ENCODE assay signal across 2 cellular contexts in the genomic region with DNA sequence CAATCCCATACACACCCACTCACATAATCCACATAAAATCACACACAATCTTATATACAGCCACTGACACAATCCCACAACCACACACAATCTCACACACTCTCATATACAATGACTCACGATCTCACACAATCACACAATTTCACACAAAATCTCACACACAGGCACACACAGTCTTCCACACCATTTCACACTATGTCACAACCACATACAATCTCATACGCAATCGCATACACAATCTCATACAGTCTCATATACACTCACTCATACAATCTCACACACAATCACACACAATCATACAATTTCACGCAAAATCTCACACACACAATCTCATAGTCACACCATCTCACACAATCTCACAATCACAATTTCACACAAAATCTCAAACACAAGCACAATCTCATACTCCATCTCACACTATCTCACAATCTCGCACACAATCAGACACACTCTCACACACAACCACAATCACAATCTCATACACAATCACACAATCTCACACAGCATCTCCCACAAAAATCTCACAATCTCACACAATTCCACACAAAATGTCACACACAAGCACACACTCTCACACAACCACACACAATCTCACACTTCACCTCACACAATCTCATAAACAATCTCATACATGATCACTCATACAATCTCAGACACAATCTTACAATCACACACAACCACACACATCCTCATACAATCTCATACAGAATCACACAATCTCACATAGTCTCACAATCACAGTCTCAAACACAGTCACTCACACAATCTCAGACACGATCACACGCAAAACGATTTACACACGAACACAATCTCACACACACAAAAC.
A peak's percentile ranks its signal among the peaks of the same experiment; 100 is the strongest.
TF ChIP-seq lines count a peak whose summit lies in the region.

No MANE protein-coding gene starts in this region.

TF ChIP-seq in HEK293T, 16 proteins besides CTCF, POLR2A, EP300 and RAD21:
- TF ChIP-seq TARDBP (IDR thresholded peaks at IDR 0.05) (peak; percentile 65; the same call in 1 of the 2 replicates), CTBP1 (IDR thresholded peaks at IDR 0.05; ENCODE audit: borderline replicate concordance) (no peak)
TF ChIP-seq in HEK293T: peak in this region for 1.

TF ChIP-seq in K562, 482 proteins besides CTCF, POLR2A, EP300 and RAD21 (continues in another document):
- TF ChIP-seq, protein P1, sequence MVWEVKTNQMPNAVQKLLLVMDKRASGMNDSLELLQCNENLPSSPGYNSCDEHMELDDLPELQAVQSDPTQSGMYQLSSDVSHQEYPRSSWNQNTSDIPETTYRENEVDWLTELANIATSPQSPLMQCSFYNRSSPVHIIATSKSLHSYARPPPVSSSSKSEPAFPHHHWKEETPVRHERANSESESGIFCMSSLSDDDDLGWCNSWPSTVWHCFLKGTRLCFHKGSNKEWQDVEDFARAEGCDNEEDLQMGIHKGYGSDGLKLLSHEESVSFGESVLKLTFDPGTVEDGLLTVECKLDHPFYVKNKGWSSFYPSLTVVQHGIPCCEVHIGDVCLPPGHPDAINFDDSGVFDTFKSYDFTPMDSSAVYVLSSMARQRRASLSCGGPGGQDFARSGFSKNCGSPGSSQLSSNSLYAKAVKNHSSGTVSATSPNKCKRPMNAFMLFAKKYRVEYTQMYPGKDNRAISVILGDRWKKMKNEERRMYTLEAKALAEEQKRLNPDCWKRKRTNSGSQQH (CRISPR knock-in tag; IDR thresholded peaks at IDR 0.05): peak; percentile 21; the same call in 1 of the 2 replicates
- TF ChIP-seq ASH1L (IDR thresholded peaks at IDR 0.05; ENCODE audit: borderline replicate concordance, low read depth, partially characterized antibody): peak; percentile 25
- 0 out of 2 replicates have a peak, but pooled peaks have one; percentile 1 for TF ChIP-seq TAL1 (IDR thresholded peaks at IDR 0.05)
- TF ChIP-seq, protein P2, sequence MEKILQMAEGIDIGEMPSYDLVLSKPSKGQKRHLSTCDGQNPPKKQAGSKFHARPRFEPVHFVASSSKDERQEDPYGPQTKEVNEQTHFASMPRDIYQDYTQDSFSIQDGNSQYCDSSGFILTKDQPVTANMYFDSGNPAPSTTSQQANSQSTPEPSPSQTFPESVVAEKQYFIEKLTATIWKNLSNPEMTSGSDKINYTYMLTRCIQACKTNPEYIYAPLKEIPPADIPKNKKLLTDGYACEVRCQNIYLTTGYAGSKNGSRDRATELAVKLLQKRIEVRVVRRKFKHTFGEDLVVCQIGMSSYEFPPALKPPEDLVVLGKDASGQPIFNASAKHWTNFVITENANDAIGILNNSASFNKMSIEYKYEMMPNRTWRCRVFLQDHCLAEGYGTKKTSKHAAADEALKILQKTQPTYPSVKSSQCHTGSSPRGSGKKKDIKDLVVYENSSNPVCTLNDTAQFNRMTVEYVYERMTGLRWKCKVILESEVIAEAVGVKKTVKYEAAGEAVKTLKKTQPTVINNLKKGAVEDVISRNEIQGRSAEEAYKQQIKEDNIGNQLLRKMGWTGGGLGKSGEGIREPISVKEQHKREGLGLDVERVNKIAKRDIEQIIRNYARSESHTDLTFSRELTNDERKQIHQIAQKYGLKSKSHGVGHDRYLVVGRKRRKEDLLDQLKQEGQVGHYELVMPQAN (IDR thresholded peaks at IDR 0.05; ENCODE audit: borderline replicate concordance): 0 out of 2 replicates have a peak, but pooled peaks have one; percentile 24
- TF ChIP-seq, protein P3, sequence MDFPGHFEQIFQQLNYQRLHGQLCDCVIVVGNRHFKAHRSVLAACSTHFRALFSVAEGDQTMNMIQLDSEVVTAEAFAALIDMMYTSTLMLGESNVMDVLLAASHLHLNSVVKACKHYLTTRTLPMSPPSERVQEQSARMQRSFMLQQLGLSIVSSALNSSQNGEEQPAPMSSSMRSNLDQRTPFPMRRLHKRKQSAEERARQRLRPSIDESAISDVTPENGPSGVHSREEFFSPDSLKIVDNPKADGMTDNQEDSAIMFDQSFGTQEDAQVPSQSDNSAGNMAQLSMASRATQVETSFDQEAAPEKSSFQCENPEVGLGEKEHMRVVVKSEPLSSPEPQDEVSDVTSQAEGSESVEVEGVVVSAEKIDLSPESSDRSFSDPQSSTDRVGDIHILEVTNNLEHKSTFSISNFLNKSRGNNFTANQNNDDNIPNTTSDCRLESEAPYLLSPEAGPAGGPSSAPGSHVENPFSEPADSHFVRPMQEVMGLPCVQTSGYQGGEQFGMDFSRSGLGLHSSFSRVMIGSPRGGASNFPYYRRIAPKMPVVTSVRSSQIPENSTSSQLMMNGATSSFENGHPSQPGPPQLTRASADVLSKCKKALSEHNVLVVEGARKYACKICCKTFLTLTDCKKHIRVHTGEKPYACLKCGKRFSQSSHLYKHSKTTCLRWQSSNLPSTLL (IDR thresholded peaks at IDR 0.05): peak; percentile 40; the same call in 1 of the 2 replicates
- TF ChIP-seq EP400 (IDR thresholded peaks at IDR 0.05): no peak
- 0 out of 2 replicates have a peak, but pooled peaks have one; percentile 2 for TF ChIP-seq CBFA2T3 (IDR thresholded peaks at IDR 0.05)
- TF ChIP-seq HDAC1 (IDR thresholded peaks at IDR 0.05): peak in 1 of 2 experiments; percentile 43; a peak in 1 of 4 replicates
- TF ChIP-seq, protein P4, sequence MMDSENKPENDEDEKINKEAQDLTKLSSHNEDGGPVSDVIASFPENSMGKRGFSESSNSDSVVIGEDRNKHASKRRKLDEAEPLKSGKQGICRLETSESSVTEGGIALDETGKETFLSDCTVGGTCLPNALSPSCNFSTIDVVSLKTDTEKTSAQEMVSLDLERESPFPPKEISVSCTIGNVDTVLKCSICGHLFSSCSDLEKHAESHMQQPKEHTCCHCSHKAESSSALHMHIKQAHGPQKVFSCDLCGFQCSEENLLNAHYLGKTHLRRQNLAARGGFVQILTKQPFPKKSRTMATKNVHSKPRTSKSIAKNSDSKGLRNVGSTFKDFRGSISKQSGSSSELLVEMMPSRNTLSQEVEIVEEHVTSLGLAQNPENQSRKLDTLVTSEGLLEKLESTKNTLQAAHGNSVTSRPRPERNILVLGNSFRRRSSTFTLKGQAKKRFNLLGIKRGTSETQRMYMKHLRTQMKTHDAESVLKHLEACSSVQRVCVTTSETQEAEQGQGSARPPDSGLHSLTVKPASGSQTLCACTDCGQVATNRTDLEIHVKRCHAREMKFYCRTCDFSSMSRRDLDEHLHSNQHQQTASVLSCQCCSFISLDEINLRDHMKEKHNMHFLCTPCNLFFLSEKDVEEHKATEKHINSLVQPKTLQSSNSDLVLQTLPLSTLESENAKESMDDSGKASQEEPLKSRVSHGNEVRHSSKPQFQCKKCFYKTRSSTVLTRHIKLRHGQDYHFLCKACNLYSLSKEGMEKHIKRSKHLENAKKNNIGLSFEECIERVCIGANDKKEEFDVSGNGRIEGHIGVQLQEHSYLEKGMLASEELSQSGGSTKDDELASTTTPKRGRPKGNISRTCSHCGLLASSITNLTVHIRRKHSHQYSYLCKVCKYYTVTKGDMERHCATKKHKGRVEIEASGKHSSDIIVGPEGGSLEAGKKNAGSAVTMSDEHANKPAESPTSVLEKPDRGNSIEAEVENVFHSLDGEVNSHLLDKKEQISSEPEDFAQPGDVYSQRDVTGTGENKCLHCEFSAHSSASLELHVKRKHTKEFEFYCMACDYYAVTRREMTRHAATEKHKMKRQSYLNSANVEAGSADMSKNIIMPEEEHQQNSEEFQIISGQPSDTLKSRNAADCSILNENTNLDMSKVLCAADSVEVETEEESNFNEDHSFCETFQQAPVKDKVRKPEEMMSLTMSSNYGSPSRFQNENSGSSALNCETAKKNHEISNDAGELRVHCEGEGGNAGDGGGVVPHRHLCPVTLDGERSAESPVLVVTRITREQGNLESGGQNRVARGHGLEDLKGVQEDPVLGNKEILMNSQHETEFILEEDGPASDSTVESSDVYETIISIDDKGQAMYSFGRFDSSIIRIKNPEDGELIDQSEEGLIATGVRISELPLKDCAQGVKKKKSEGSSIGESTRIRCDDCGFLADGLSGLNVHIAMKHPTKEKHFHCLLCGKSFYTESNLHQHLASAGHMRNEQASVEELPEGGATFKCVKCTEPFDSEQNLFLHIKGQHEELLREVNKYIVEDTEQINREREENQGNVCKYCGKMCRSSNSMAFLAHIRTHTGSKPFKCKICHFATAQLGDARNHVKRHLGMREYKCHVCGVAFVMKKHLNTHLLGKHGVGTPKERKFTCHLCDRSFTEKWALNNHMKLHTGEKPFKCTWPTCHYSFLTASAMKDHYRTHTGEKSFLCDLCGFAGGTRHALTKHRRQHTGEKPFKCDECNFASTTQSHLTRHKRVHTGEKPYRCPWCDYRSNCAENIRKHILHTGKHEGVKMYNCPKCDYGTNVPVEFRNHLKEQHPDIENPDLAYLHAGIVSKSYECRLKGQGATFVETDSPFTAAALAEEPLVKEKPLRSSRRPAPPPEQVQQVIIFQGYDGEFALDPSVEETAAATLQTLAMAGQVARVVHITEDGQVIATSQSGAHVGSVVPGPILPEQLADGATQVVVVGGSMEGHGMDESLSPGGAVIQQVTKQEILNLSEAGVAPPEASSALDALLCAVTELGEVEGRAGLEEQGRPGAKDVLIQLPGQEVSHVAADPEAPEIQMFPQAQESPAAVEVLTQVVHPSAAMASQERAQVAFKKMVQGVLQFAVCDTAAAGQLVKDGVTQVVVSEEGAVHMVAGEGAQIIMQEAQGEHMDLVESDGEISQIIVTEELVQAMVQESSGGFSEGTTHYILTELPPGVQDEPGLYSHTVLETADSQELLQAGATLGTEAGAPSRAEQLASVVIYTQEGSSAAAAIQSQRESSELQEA (IDR thresholded peaks at IDR 0.05; ENCODE audit: low read depth): no peak; the same call in 1 of the 2 replicates
- TF ChIP-seq, protein P5, sequence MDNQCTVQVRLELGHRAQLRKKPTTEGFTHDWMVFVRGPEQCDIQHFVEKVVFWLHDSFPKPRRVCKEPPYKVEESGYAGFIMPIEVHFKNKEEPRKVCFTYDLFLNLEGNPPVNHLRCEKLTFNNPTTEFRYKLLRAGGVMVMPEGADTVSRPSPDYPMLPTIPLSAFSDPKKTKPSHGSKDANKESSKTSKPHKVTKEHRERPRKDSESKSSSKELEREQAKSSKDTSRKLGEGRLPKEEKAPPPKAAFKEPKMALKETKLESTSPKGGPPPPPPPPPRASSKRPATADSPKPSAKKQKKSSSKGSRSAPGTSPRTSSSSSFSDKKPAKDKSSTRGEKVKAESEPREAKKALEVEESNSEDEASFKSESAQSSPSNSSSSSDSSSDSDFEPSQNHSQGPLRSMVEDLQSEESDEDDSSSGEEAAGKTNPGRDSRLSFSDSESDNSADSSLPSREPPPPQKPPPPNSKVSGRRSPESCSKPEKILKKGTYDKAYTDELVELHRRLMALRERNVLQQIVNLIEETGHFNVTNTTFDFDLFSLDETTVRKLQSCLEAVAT (IDR thresholded peaks at IDR 0.05): 0 out of 4 replicates have a peak, but pooled peaks of 1 of the 2 experiments have one; percentile 28
- TF ChIP-seq, protein P6, sequence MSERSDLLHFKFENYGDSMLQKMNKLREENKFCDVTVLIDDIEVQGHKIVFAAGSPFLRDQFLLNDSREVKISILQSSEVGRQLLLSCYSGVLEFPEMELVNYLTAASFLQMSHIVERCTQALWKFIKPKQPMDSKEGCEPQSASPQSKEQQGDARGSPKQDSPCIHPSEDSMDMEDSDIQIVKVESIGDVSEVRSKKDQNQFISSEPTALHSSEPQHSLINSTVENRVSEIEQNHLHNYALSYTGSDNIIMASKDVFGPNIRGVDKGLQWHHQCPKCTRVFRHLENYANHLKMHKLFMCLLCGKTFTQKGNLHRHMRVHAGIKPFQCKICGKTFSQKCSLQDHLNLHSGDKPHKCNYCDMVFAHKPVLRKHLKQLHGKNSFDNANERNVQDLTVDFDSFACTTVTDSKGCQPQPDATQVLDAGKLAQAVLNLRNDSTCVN (CRISPR knock-in tag; IDR thresholded peaks at IDR 0.05): peak; percentile 75; the same call in 1 of the 2 replicates
- TF ChIP-seq TRIM24 (IDR thresholded peaks at IDR 0.05): peak in 1 of 2 experiments; percentile 20; a peak in 1 of 4 replicates
- no peak; the same call in 1 of the 2 replicates for TF ChIP-seq DNMT1 (IDR thresholded peaks at IDR 0.05)
- no peak for TF ChIP-seq JUN (IDR thresholded peaks at IDR 0.05; ENCODE audit: borderline replicate concordance, low read depth, low read length)
- TF ChIP-seq JUN (CRISPR knock-in tag; IDR thresholded peaks at IDR 0.05; ENCODE audit: borderline replicate concordance): no peak
- TF ChIP-seq ZEB2 (IDR thresholded peaks at IDR 0.05): 0 out of 2 replicates have a peak, but pooled peaks have one; percentile 15
- peak in 1 of 2 experiments; percentile 45; a peak in 2 of 4 replicates for TF ChIP-seq MCM7 (IDR thresholded peaks at IDR 0.05)
- TF ChIP-seq POLR2AphosphoS5 (IDR thresholded peaks at IDR 0.05; ENCODE audit: control insufficient read depth, insufficient read depth, low read depth, low read length): no peak
- no peak for TF ChIP-seq ZNF584 (CRISPR knock-in tag; IDR thresholded peaks at IDR 0.05; ENCODE audit: low read depth)
- TF ChIP-seq MXI1 (IDR thresholded peaks at IDR 0.05; ENCODE audit: low read depth, low read length): no peak
- TF ChIP-seq ELF4 (CRISPR knock-in tag; IDR thresholded peaks at IDR 0.05): 0 out of 2 replicates have a peak, but pooled peaks have one; percentile 1
- TF ChIP-seq GATA2 (CRISPR knock-in tag; IDR thresholded peaks at IDR 0.05): peak; percentile 75; the same call in 1 of the 2 replicates
- TF ChIP-seq ZNF274 (IDR thresholded peaks at IDR 0.05; ENCODE audit: borderline replicate concordance, low read depth, low read length): no peak
- no peak for TF ChIP-seq NFIX (CRISPR knock-in tag; IDR thresholded peaks at IDR 0.05; ENCODE audit: low read depth)
- no peak for TF ChIP-seq ZNF583 (CRISPR knock-in tag; IDR thresholded peaks at IDR 0.05)
- TF ChIP-seq HNRNPUL1 (IDR thresholded peaks at IDR 0.05; ENCODE audit: low read length): no peak
- TF ChIP-seq OTX1 (CRISPR knock-in tag; IDR thresholded peaks at IDR 0.05): 0 out of 2 replicates have a peak, but pooled peaks have one; percentile 3
- peak; percentile 36; the same call in 1 of the 2 replicates for TF ChIP-seq DPF2 (IDR thresholded peaks at IDR 0.05)
- TF ChIP-seq ZNF316 (IDR thresholded peaks at IDR 0.05): 0 out of 2 replicates have a peak, but pooled peaks have one; percentile 10
- TF ChIP-seq NCOA4 (IDR thresholded peaks at IDR 0.05; ENCODE audit: partially characterized antibody): peak; percentile 56
- no peak for TF ChIP-seq CCAR2 (IDR thresholded peaks at IDR 0.05; ENCODE audit: low read depth, low read length)
- TF ChIP-seq PHF20 (IDR thresholded peaks at IDR 0.05; ENCODE audit: partially characterized antibody): peak; percentile 56
- no peak for TF ChIP-seq HDGF (IDR thresholded peaks at IDR 0.05)
- no peak for TF ChIP-seq ZKSCAN1 (IDR thresholded peaks at IDR 0.05; ENCODE audit: low read depth, low read length)
- TF ChIP-seq NR3C1 (CRISPR knock-in tag; IDR thresholded peaks at IDR 0.05): no peak
- TF ChIP-seq KDM1A (IDR thresholded peaks at IDR 0.05): peak; percentile 38 to 57; a peak in 2 of 4 replicates
- TF ChIP-seq, protein P7, sequence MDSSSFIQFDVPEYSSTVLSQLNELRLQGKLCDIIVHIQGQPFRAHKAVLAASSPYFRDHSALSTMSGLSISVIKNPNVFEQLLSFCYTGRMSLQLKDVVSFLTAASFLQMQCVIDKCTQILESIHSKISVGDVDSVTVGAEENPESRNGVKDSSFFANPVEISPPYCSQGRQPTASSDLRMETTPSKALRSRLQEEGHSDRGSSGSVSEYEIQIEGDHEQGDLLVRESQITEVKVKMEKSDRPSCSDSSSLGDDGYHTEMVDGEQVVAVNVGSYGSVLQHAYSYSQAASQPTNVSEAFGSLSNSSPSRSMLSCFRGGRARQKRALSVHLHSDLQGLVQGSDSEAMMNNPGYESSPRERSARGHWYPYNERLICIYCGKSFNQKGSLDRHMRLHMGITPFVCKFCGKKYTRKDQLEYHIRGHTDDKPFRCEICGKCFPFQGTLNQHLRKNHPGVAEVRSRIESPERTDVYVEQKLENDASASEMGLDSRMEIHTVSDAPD (CRISPR knock-in tag; IDR thresholded peaks at IDR 0.05): no peak
- no peak; the same call in 1 of the 2 replicates for TF ChIP-seq KHSRP (IDR thresholded peaks at IDR 0.05)
- no peak; a peak in 1 of 4 replicates for TF ChIP-seq ARNT (IDR thresholded peaks at IDR 0.05)
